Comparison of ENCODE assay signal across 9 cellular contexts in the genomic region with DNA sequence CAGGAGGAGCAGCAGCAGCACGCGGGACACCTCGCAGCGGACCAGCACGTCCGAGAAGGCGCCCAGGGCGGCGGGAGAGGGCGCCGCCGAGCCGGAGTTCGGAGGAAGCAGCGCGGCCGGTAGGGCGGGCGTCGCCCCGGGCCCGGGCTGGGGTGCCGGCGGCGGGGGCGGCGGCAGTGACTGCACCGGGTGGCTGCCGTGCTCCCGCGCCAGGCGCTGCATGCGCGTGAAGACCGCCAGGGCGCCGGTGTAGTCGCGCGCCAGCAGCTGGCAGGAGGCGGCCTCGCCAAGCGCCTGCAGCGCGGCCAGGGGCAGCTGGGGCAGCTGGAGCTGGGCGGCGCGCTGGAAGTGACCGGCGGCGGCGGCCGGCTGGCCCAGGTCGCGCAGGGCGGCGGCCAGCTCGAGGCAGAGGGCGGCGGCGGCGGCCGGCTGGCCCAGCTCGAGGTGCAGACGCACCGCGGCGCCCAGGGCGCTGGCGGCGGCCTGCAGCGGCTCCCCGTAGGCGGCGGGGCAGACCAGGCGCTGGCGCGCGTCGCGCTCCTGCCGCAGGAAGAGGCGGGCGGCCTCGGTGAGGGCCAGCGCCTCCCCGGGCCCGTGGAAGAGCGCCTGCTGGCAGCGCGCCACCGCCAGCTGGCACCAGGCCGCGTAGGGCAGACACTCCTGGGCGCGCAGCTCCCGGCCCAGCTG. TPM values are rescaled to one million over a fixed set of nuclear protein-coding genes. Genes with fewer than 3 reads are reported as not detected.
DNase-seq lines count a peak whose midpoint lies in the region; ATAC-seq and TF ChIP-seq lines count a peak whose summit lies in the region.
"Not testable (repeated sequence)": the region's sequence is repeated elsewhere in the genome, so short reads cannot be mapped to it uniquely, and the experiment has no call there.
"Had no signal": no experiment of that assay in that cellular context is flagged by ENCODE, and none has a peak within 500 bp of the region (broad histone marks: within the 10 kb centered on the region; RNA-seq: fewer than 3 reads in every experiment).

No MANE protein-coding gene starts in this region.

- intact Hi-C loops in Right ventricle myocardium inferior (cut with DNase I) = not testable (repeated sequence)

- not testable (repeated sequence) for H3K36me3 Mint-ChIP-seq in T-helper 17 cell (ENCODE audit: low read depth)

- ATAC-seq in GM18502 (IDR thresholded peaks at IDR 0.05; ENCODE audit: poor library complexity, unreplicated experiment) = peak; percentile 59
- peak; percentile 47 for ATAC-seq in GM19372 (IDR thresholded peaks at IDR 0.05; ENCODE audit: low read depth, unreplicated experiment)
- peak; percentile 51 for ATAC-seq in GM21717 (IDR thresholded peaks at IDR 0.05; ENCODE audit: unreplicated experiment)
- peak; percentile 57 for ATAC-seq in HG02938 (IDR thresholded peaks at IDR 0.05; ENCODE audit: unreplicated experiment)
- ATAC-seq in HG03342 (IDR thresholded peaks at IDR 0.05; ENCODE audit: unreplicated experiment) = peak; percentile 48
- peak; percentile 72 for ATAC-seq in T-helper 17 cell
- ATAC-seq in Right ventricle myocardium inferior = peak; percentile 88
- peak; percentile 72 for ATAC-seq in omental fat pad (ENCODE audit: low FRiP score)

- not testable (repeated sequence) for H3K4me1 Mint-ChIP-seq in T-helper 17 cell

- H3K27me3 Mint-ChIP-seq in T-helper 17 cell = not testable (repeated sequence)

- not testable (repeated sequence) for H3K27ac Mint-ChIP-seq in T-helper 17 cell

- H3K4me3 Mint-ChIP-seq in T-helper 17 cell = not testable (repeated sequence)

- H3K9me3 ChIP-seq in T-helper 17 cell (ENCODE audit: control insufficient read depth, low read length, poor library complexity, severe bottlenecking) = not testable (repeated sequence)

- TF ChIP-seq CTCF in omental fat pad (IDR thresholded peaks at IDR 0.05) = not testable (repeated sequence)

- not testable (repeated sequence) for DNase-seq in T-helper 17 cell; Right ventricle myocardium inferior (ENCODE audit: missing footprints); omental fat pad (ENCODE audit: low spot score)

RNA-seq across cellular contexts. Expression of a gene that starts 0.5 kb away (rescaled TPM):
- total RNA-seq in T-helper 17 cell (10 to 100 TPM; 17.4 to 19.0 TPM), Right ventricle myocardium inferior (not detected), omental fat pad (10 to 100 TPM in 2 of 4 donors, 1 to 10 TPM in 2; 8.4 to 13.9 (median 11.2) TPM)
- total RNA-seq: epithelial cell of proximal tubule had no signal
